8 cellular contexts compared by ENCODE assay signal in genomic region chr18:6728809-6729246, GRCh38. TPM values are rescaled to one million over a fixed set of nuclear protein-coding genes. Genes with fewer than 3 reads are reported as not detected.
DNase-seq lines count a peak whose midpoint lies in the region; ATAC-seq, FAIRE-seq and TF ChIP-seq lines count a peak whose summit lies in the region.

No MANE protein-coding gene starts in this region.

- no peaks in the 10 kb centered on the region; the same call in 1 of the 2 replicates for H3K4me1 Mint-ChIP-seq in HFFc6 (ENCODE audit: low read depth)
- H3K4me1 Mint-ChIP-seq in activated T-helper 2 cell treated with anti-CD3 and anti-CD28 coated beads, Interferon-gamma antibody, Interleukin-2, Interleukin-4, amounts not matched to agents 10 μg/mL and 5 μg/mL and 100 μg/mL, durations not matched to agents 14 hours and 24 hours and 36 hours (ENCODE audit: low read depth) = peaks cover 3% of the 10 kb centered on the region

- H3K4me3 ChIP-seq in iPS-18c (ENCODE audit: insufficient read depth, low read depth, low read length) = peak overlapping the region; percentile 74; the same call in 1 of the 2 replicates

- peak overlapping the region; percentile 90; the same call in 1 of the 2 replicates for H3K4me3 Mint-ChIP-seq in HFFc6
- peak overlapping the region; percentile 78 for H3K4me3 Mint-ChIP-seq in activated T-helper 2 cell treated with anti-CD3 and anti-CD28 coated beads, Interferon-gamma antibody, Interleukin-2, Interleukin-4, amounts not matched to agents 10 μg/mL and 5 μg/mL and 100 μg/mL, durations not matched to agents 14 hours and 24 hours and 36 hours (ENCODE audit: low read depth)

- peaks cover 8% of the 10 kb centered on the region; the same call in 1 of the 2 replicates for H3K9me3 Mint-ChIP-seq in HFFc6
- H3K9me3 Mint-ChIP-seq in activated T-helper 2 cell treated with anti-CD3 and anti-CD28 coated beads, Interferon-gamma antibody, Interleukin-2, Interleukin-4, amounts not matched to agents 10 μg/mL and 5 μg/mL and 100 μg/mL, durations not matched to agents 14 hours and 24 hours and 36 hours = no peaks in the 10 kb centered on the region

- no peaks in the 10 kb centered on the region for H3K9me3 ChIP-seq in iPS-18c (ENCODE audit: control insufficient read depth, insufficient read depth, low read length)

- TF ChIP-seq POLR2A in GM12892 (IDR thresholded peaks at IDR 0.05; ENCODE audit: low read depth, low read length) = no peak

- intact Hi-C loops in activated T-helper 2 cell treated with anti-CD3 and anti-CD28 coated beads, Interferon-gamma antibody, Interleukin-2, Interleukin-4, amounts not matched to agents 10 μg/mL and 5 μg/mL and 100 μg/mL, durations not matched to agents 14 hours and 24 hours and 36 hours (cut with micrococcal nuclease) = loop anchor here (10.0 kb wide), 1 partner anchor 186 kb away; no protein-coding TSS in a partner anchor

- ATAC-seq in GM19035 (IDR thresholded peaks at IDR 0.05; ENCODE audit: unreplicated experiment) (no peak), GM21737 (IDR thresholded peaks at IDR 0.05; ENCODE audit: unreplicated experiment) (no peak)

- no peak for FAIRE-seq in GM12892 (lab: Jason Lieb, UNC)

- no peaks in the 10 kb centered on the region; the same call in 1 of the 2 replicates for H3K36me3 Mint-ChIP-seq in HFFc6 (ENCODE audit: low read depth)
- no peaks in the 10 kb centered on the region for H3K36me3 Mint-ChIP-seq in activated T-helper 2 cell treated with anti-CD3 and anti-CD28 coated beads, Interferon-gamma antibody, Interleukin-2, Interleukin-4, amounts not matched to agents 10 μg/mL and 5 μg/mL and 100 μg/mL, durations not matched to agents 14 hours and 24 hours and 36 hours (ENCODE audit: low read depth)

- H3K27me3 Mint-ChIP-seq in HFFc6 (ENCODE audit: insufficient read depth) = no peaks in the 10 kb centered on the region; the same call in 1 of the 2 replicates
- H3K27me3 Mint-ChIP-seq in activated T-helper 2 cell treated with anti-CD3 and anti-CD28 coated beads, Interferon-gamma antibody, Interleukin-2, Interleukin-4, amounts not matched to agents 10 μg/mL and 5 μg/mL and 100 μg/mL, durations not matched to agents 14 hours and 24 hours and 36 hours (ENCODE audit: low read depth) = peaks cover 18% of the 10 kb centered on the region

- no peak for TF ChIP-seq CTCF in HFFc6 (IDR thresholded peaks at IDR 0.05)

- H3K27ac Mint-ChIP-seq in HFFc6 = no peak overlapping the region
- H3K27ac Mint-ChIP-seq in activated T-helper 2 cell treated with anti-CD3 and anti-CD28 coated beads, Interferon-gamma antibody, Interleukin-2, Interleukin-4, amounts not matched to agents 10 μg/mL and 5 μg/mL and 100 μg/mL, durations not matched to agents 14 hours and 24 hours and 36 hours = no peak overlapping the region

- DNase-seq in HFFc6 (no peak), smooth muscle cell of the brain vasculature (ENCODE audit: low read depth, low spot score) (peak; percentile 89), RKO (ENCODE audit: low spot score) (no peak), GM12892 (ENCODE audit: insufficient read length) (no peak)
- DNase-seq in activated T-helper 2 cell treated with anti-CD3 and anti-CD28 coated beads, Interferon-gamma antibody, Interleukin-2, Interleukin-4, amounts not matched to agents 10 μg/mL and 5 μg/mL and 100 μg/mL, durations not matched to agents 14 hours and 24 hours and 36 hours (ENCODE audit: low spot score) = no peak

RNA-seq across cellular contexts. Expression of gene ARHGAP28, which starts 0.7 kb away (rescaled TPM):
- total RNA-seq in HFFc6 (2021; fragmentation: NEBNext Ultra II Directional; extraction: Animal tissue kit (Norgen Biotek cat#: 25700)) = under 1 TPM in 5 of 6 experiments, not detected in 1; 0.05 to 0.97 (median 0.39) TPM
- not detected in 2 replicates for total RNA-seq in activated T-helper 2 cell treated with anti-CD3 and anti-CD28 coated beads, Interferon-gamma antibody, Interleukin-2, Interleukin-4, amounts not matched to agents 10 μg/mL and 5 μg/mL and 100 μg/mL, durations not matched to agents 14 hours and 24 hours and 36 hours
- polyA plus RNA-seq in GM12892 (2012; ENCODE audit: missing spikeins) = not detected
